ENCODE assay signal across 18 cellular contexts in the genomic region with DNA sequence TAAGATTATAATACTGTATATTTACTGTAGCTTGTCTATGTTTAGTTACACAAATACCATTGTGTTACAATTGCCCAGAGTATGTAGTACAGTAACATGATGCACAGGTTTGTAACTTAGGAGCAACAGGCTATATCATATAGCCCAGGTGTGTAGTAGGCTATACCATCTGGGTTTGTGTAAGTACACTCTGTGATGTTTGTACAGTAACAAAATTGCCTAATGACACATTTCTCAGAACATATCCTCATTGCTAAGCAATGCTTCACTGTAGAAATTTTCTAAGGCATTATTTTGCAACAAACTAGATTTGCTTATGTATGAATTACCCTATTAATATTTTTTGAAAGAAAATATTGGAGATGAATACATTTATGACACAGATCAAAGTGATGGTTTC.
DNase-seq lines count a peak whose midpoint lies in the region; ATAC-seq, FAIRE-seq and TF ChIP-seq lines count a peak whose summit lies in the region.
"Had no signal": no experiment of that assay in that cellular context is flagged by ENCODE, and none has a peak within 500 bp of the region (broad histone marks: within the 10 kb centered on the region; RNA-seq: fewer than 3 reads in every experiment).

No MANE protein-coding gene starts in this region.

- H3K27me3 Mint-ChIP-seq in activated naive CD8-positive, alpha-beta T cell treated with anti-CD3 and anti-CD28 coated beads for 36 hours: no peaks in the 10 kb centered on the region
- H3K27me3 Mint-ChIP-seq: CD4-positive, alpha-beta T cell had no signal

- H4K20me1 ChIP-seq in PC-3 (ENCODE audit: low read length): no peaks in the 10 kb centered on the region

- BruUV-seq in PC-3 (replicated peaks; lab: Mats Ljungman, UMichigan): no TSS peak

- H3K4me3 ChIP-seq in PC-3 (ENCODE audit: low read length): no peak overlapping the region
- no peak overlapping the region for H3K4me3 ChIP-seq in bronchial epithelial cell (ENCODE audit: low read depth, low read length)
- H3K4me3 ChIP-seq in tibial artery: no peak overlapping the region

- H2AFZ ChIP-seq in PC-3 (ENCODE audit: low read length): no peak overlapping the region

- CTCF ChIA-PET in PC-3 (lab: Charles Lee): no interaction called here

- H3K9me3 Mint-ChIP-seq in activated naive CD8-positive, alpha-beta T cell treated with anti-CD3 and anti-CD28 coated beads for 36 hours: peaks cover 5% of the 10 kb centered on the region

- no peaks in the 10 kb centered on the region for H3K36me3 Mint-ChIP-seq in activated naive CD8-positive, alpha-beta T cell treated with anti-CD3 and anti-CD28 coated beads for 36 hours

- no peaks in the 10 kb centered on the region for H3K79me2 ChIP-seq in PC-3 (ENCODE audit: low read length)

- H3K36me3 ChIP-seq in PC-3 (ENCODE audit: low read depth, low read length): no peaks in the 10 kb centered on the region
- no peaks in the 10 kb centered on the region for H3K36me3 ChIP-seq in bronchial epithelial cell (ENCODE audit: control insufficient read depth, insufficient read depth, low read length)
- H3K36me3 ChIP-seq in tibial artery: no peaks in the 10 kb centered on the region
- H3K36me3 ChIP-seq: BE2C had no signal

- ATAC-seq in PC-3 (peak; percentile 46), foreskin keratinocyte (peak; percentile 12)

- H3K9ac ChIP-seq in PC-3 (ENCODE audit: low read length): no peak overlapping the region

- no peak overlapping the region for H3K4me2 ChIP-seq in PC-3 (ENCODE audit: low read length)

- TF ChIP-seq CTCF in PC-3 (conservative IDR thresholded peaks at IDR 0.05; ENCODE audit: low read depth, low read length): no peak
- TF ChIP-seq CTCF in bronchial epithelial cell (IDR thresholded peaks at IDR 0.05; ENCODE audit: insufficient read depth, low read length, severe bottlenecking): no peak
- TF ChIP-seq CTCF in foreskin keratinocyte (conservative IDR thresholded peaks at IDR 0.05): no peak
- no peak for TF ChIP-seq CTCF in tibial artery (IDR thresholded peaks at IDR 0.05)

- no peak for FAIRE-seq in bronchial epithelial cell (lab: Jason Lieb, UNC)
- FAIRE-seq: A204.1, D721Med had no signal

- H3K4me1 ChIP-seq in PC-3 (ENCODE audit: insufficient read depth, low read length) (no peaks in the 10 kb centered on the region), foreskin keratinocyte (no peaks in the 10 kb centered on the region), tibial artery (peaks cover 0 to 17% (median 2%) of the 10 kb centered on the region in 4 donors)
- H3K4me1 ChIP-seq: BE2C, Caco-2 had no signal

- H3F3A ChIP-seq in PC-3 (ENCODE audit: low read length, unreplicated experiment): no peaks in the 10 kb centered on the region

- H3K27ac ChIP-seq in PC-3 (ENCODE audit: low read length) (0 out of 2 replicates have a peak overlapping the region, but pooled peaks have one; percentile 18), foreskin keratinocyte (no peak overlapping the region), tibial artery (no peak overlapping the region)

- no peak overlapping the region for H3K4me3 Mint-ChIP-seq in activated naive CD8-positive, alpha-beta T cell treated with anti-CD3 and anti-CD28 coated beads for 36 hours
- H3K4me3 Mint-ChIP-seq: CD4-positive, alpha-beta T cell had no signal

- DNase-seq in HCEC 1CT (peak; percentile 5), PC-3 (peak; percentile 8), bronchial epithelial cell (ENCODE audit: low read depth) (peak; percentile 36), foreskin keratinocyte (peak; percentile 12 to 29), tibial artery (no peak), retina (no peak)
- DNase-seq in activated naive CD8-positive, alpha-beta T cell treated with anti-CD3 and anti-CD28 coated beads for 36 hours: no peak
- DNase-seq: ACHN; BE2C; C1 segment of cervical spinal cord; Caco-2; CD4-positive, alpha-beta T cell; DMS79 treated with DMSO at 0.1 percent for 48 hours; GF-D8; GOT3; H7 had no signal

- H3K9me3 ChIP-seq in PC-3 (ENCODE audit: low read length) (no peaks in the 10 kb centered on the region), tibial artery (peaks cover 0 to under 1% (median 0%) of the 10 kb centered on the region in 3 donors)
- H3K9me3 ChIP-seq: BE2C, Caco-2 had no signal

- POLR2A ChIA-PET in PC-3 (lab: Charles Lee; ENCODE audit: unreplicated experiment): no interaction called here

- H3K4me1 Mint-ChIP-seq in activated naive CD8-positive, alpha-beta T cell treated with anti-CD3 and anti-CD28 coated beads for 36 hours: no peaks in the 10 kb centered on the region

- H3K27me3 ChIP-seq in PC-3 (ENCODE audit: low read length) (no peaks in the 10 kb centered on the region), bronchial epithelial cell (ENCODE audit: control insufficient read depth, insufficient read depth, low read length) (no peaks in the 10 kb centered on the region), foreskin keratinocyte (no peaks in the 10 kb centered on the region), tibial artery (no peaks in the 10 kb centered on the region)
- H3K27me3 ChIP-seq: BE2C had no signal

- H3K9me2 ChIP-seq in PC-3 (replicated peaks; ENCODE audit: low read length): no peaks in the 10 kb centered on the region

- intact Hi-C loops in PC-3 (cut with micrococcal nuclease) (no loop called here), tibial artery (cut with DNase I; ENCODE audit: low total_unique reads) (no loop called here)

- no peak overlapping the region for H3K27ac Mint-ChIP-seq in activated naive CD8-positive, alpha-beta T cell treated with anti-CD3 and anti-CD28 coated beads for 36 hours
- H3K27ac Mint-ChIP-seq: CD4-positive, alpha-beta T cell had no signal

Comparison
In these comparisons a context has a peak if more than half of its experiments do, and no peak if none do; other contexts are left out.
1. DNase-seq: peak in HCEC 1CT (single experiment), PC-3 (single experiment), bronchial epithelial cell (single experiment) and foreskin keratinocyte (2 of 2); none in activated naive CD8-positive, alpha-beta T cell treated with anti-CD3 and anti-CD28 coated beads for 36 hours (single experiment), tibial artery (0 of 2) and retina (single experiment).